ENCODE assay signal across 25 cellular contexts in the genomic region with DNA sequence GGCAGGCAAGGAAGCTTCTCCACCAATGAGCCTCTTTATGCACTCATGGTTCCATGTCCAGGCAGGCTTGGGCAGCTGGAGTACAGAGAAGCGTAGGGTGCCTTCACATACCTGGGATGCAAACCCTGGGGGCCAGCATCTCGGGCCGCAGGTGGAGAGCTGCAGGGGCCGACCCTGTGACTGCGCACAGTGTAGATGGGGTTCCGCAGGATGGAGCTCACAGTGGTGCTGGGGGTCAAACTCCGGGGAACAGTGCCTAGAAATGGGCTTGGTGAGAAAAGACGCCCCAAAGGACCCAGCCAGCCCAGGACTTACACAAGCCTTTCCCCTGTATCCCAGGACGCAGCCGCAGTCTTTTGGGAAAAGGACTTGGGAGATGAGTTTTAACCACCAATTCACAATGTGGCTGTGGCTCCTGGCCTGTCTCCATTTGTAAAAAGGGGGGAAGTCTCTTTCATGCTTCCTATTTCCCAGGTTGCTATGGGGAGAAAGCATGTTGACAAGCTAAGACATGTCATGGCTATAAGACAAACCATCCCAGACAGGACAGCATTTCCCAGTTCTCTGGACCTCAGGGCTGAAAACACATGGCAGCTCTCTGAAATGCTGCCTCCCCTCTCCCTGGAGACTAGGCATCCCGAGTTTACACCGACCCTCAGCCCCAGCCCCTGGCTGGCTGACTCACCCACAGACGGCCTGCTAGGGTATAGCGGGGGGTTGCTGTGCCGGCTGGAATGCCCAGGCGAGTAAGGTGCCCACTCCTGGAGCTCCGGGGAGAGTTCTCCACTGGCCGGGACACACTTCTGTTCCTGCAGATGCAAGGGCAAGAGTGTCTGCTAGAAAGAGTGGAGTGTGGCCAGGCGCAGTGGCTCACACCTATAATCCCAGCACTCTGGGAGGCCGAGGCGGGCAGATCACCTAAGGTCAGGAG.
DNase-seq lines count a peak whose midpoint lies in the region; ATAC-seq, FAIRE-seq and TF ChIP-seq lines count a peak whose summit lies in the region.
"Had no signal": no experiment of that assay in that cellular context is flagged by ENCODE, and none has a peak within 500 bp of the region (broad histone marks: within the 10 kb centered on the region; RNA-seq: fewer than 3 reads in every experiment).

No MANE protein-coding gene starts in this region.

- peaks cover 39% of the 10 kb centered on the region for H3K36me3 Mint-ChIP-seq in chondrocyte (ENCODE audit: low read depth)
- H3K36me3 Mint-ChIP-seq in GM23338 (ENCODE audit: low read depth) = peaks cover 65% of the 10 kb centered on the region
- H3K36me3 Mint-ChIP-seq: CD14-positive monocyte had no signal

- FAIRE-seq in kidney (lab: Jason Lieb, UNC) = no peak
- FAIRE-seq: G401.6, GM12892, HTR-8/SVneo had no signal

- TF ChIP-seq CTCF in chondrocyte (IDR thresholded peaks at IDR 0.05) (no peak), kidney (IDR thresholded peaks at IDR 0.05; ENCODE audit: borderline replicate concordance, extremely low read depth, insufficient read depth) (no peak), GM23338 (conservative IDR thresholded peaks at IDR 0.05; ENCODE audit: low read depth in 2 of 2) (no peak), tibial nerve (IDR thresholded peaks at IDR 0.05) (no peak), uterus (IDR thresholded peaks at IDR 0.05) (no peak)

- TF ChIP-seq POLR2A in tibial nerve (IDR thresholded peaks at IDR 0.05) (no peak), uterus (IDR thresholded peaks at IDR 0.05) (no peak)

- no peaks in the 10 kb centered on the region for H4K20me1 ChIP-seq in GM23338 (replicated peaks; ENCODE audit: insufficient read depth)

- no peak for TF ChIP-seq EP300 in tibial nerve (IDR thresholded peaks at IDR 0.05)

- H3K9ac ChIP-seq in kidney (ENCODE audit: low read length in 2 of 2) = no peak overlapping the region

- no peaks in the 10 kb centered on the region for H3K9me3 ChIP-seq in kidney (ENCODE audit: control insufficient read depth in 1 of 2, low read length in 2 of 2)
- H3K9me3 ChIP-seq in tibial nerve = no peaks in the 10 kb centered on the region
- H3K9me3 ChIP-seq in uterus = no peaks in the 10 kb centered on the region

- H3K79me2 ChIP-seq in GM23338 (replicated peaks; ENCODE audit: insufficient read depth) = no peaks in the 10 kb centered on the region

- H3K9me3 Mint-ChIP-seq in chondrocyte (ENCODE audit: low read depth) = no peaks in the 10 kb centered on the region
- H3K9me3 Mint-ChIP-seq in GM23338 = no peaks in the 10 kb centered on the region; the same call in 2 of the 3 replicates
- H3K9me3 Mint-ChIP-seq: CD14-positive monocyte had no signal

- H3K4me1 ChIP-seq in kidney (ENCODE audit: control insufficient read depth in 1 of 2, insufficient read depth in 1 of 2, low read depth in 1 of 2, low read length in 2 of 2) (no peaks in the 10 kb centered on the region), GM23338 (ENCODE audit: insufficient read depth) (no peaks in the 10 kb centered on the region), tibial nerve (no peaks in the 10 kb centered on the region), uterus (no peaks in the 10 kb centered on the region)

- no peaks in the 10 kb centered on the region for H3F3A ChIP-seq in GM23338 (replicated peaks; ENCODE audit: low read depth)

- H3K4me3 ChIP-seq in kidney (ENCODE audit: low read length in 2 of 2) (no peak overlapping the region), GM23338 (no peak overlapping the region), tibial nerve (no peak overlapping the region), uterus (no peak overlapping the region)

- H3K4me2 ChIP-seq in GM23338 = no peak overlapping the region

- DNase-seq in Right ventricle myocardium inferior (ENCODE audit: missing footprints) = peak; percentile 55
- no peak for DNase-seq in cardiac septum (ENCODE audit: low spot score)
- DNase-seq in chondrocyte (ENCODE audit: low spot score) = peak; percentile 78
- peak; percentile 48 for DNase-seq in kidney
- DNase-seq in GM23338 (ENCODE audit: low spot score) = no peak
- DNase-seq in tibial nerve (ENCODE audit: low spot score in 2 of 2) = no peak
- DNase-seq in uterus = no peak
- DNase-seq: AML-193; GOT3; HCEC 1CT; KG1; NCI-H1092 treated with DMSO at 0.1 percent for 48 hours; NCI-H1436 treated with DMSO at 0.1 percent for 48 hours; NCI-H2029 treated with DMSO at 0.1 percent for 48 hours; NCI-H226; NCI-H510A treated with DMSO at 0.1 percent for 48 hours; NCI-H774; NK-92 treated with Interleukin-12 subunit alpha and Interleukin-12 subunit beta, amount 100 ng/mL, for 24 hours; Right ventricle myocardium superior had no signal

- no peak overlapping the region for H2AFZ ChIP-seq in GM23338

- H3K27ac ChIP-seq in kidney (ENCODE audit: low read depth in 2 of 2, low read length in 2 of 2) (no peak overlapping the region), GM23338 (ENCODE audit: low read depth) (no peak overlapping the region), tibial nerve (no peak overlapping the region), uterus (no peak overlapping the region)

- H3K36me3 ChIP-seq in kidney (ENCODE audit: control insufficient read depth in 1 of 2, insufficient read depth in 2 of 2, low read length in 2 of 2) = peaks cover 31 to 62% of the 10 kb centered on the region in 2 donors
- H3K36me3 ChIP-seq in GM23338 (ENCODE audit: insufficient read depth) = 0 out of 2 replicates have a peak, but pooled peaks cover 5% of the 10 kb centered on the region
- H3K36me3 ChIP-seq in tibial nerve = peaks cover 0 to 98% (median 12%) of the 10 kb centered on the region in 3 donors
- H3K36me3 ChIP-seq in uterus = no peaks in the 10 kb centered on the region

- H3K4me3 Mint-ChIP-seq in chondrocyte (ENCODE audit: unreplicated experiment) (no peak overlapping the region), GM23338 (no peak overlapping the region)
- H3K4me3 Mint-ChIP-seq: CD14-positive monocyte had no signal

- no peaks in the 10 kb centered on the region for H3K4me1 Mint-ChIP-seq in chondrocyte (ENCODE audit: low read depth)
- no peaks in the 10 kb centered on the region; the same call in 2 of the 3 replicates for H3K4me1 Mint-ChIP-seq in GM23338
- H3K4me1 Mint-ChIP-seq: CD14-positive monocyte had no signal

- no peaks in the 10 kb centered on the region for H3K9me2 ChIP-seq in GM23338 (ENCODE audit: insufficient read depth)

- intact Hi-C loops in Right ventricle myocardium inferior (cut with DNase I) = no loop called here
- intact Hi-C loops in cardiac septum (cut with DNase I) = no loop called here
- intact Hi-C loops in kidney (cut with DNase I) = no loop called here
- intact Hi-C loops in uterus (cut with DNase I; ENCODE audit: low total_unique reads) = no loop called here

- no peak overlapping the region for H3K27ac Mint-ChIP-seq in chondrocyte (ENCODE audit: unreplicated experiment)
- H3K27ac Mint-ChIP-seq in GM23338 = no peak overlapping the region

- 92 to 93% methylated on average over 21 of the region's 21 CpGs for WGBS in tibial nerve, 2 donors

- ATAC-seq in Right ventricle myocardium inferior = no peak
- ATAC-seq in HG02981 (IDR thresholded peaks at IDR 0.05; ENCODE audit: unreplicated experiment) = no peak
- ATAC-seq in GM23338 = no peak
- ATAC-seq: Panc1 had no signal

- H3K27me3 ChIP-seq in GM23338 (ENCODE audit: insufficient read depth) (no peaks in the 10 kb centered on the region), tibial nerve (no peaks in the 10 kb centered on the region), uterus (no peaks in the 10 kb centered on the region)

- H3K27me3 Mint-ChIP-seq in chondrocyte (ENCODE audit: low read depth) (no peaks in the 10 kb centered on the region), GM23338 (ENCODE audit: insufficient read depth, low read depth, poor library complexity) (peaks cover 7% of the 10 kb centered on the region)

TF ChIP-seq in GM23338, 12 proteins besides CTCF, POLR2A, EP300 and RAD21 (continues in another document):
- TF ChIP-seq CREB1 (CRISPR knock-in tag; IDR thresholded peaks at IDR 0.05; ENCODE audit: low read depth) (no peak), ZNF114 (CRISPR knock-in tag; IDR thresholded peaks at IDR 0.05) (no peak), STAT1 (IDR thresholded peaks at IDR 0.05; ENCODE audit: unreplicated experiment) (no peak), EZH2phosphoT487 (IDR thresholded peaks at IDR 0.05; ENCODE audit: unreplicated experiment) (no peak), POLR2AphosphoS5 (IDR thresholded peaks at IDR 0.05; ENCODE audit: low read depth) (no peak), ZNF331 (CRISPR knock-in tag; IDR thresholded peaks at IDR 0.05; ENCODE audit: low read depth) (no peak), NANOG (IDR thresholded peaks at IDR 0.05; ENCODE audit: borderline replicate concordance) (no peak), EZH2 (IDR thresholded peaks at IDR 0.05; ENCODE audit: low read depth, unreplicated experiment) (no peak)

Comparison
In these comparisons a context has a peak if more than half of its experiments do, and no peak if none do; other contexts are left out.
1. DNase-seq: peak in Right ventricle myocardium inferior (single experiment), chondrocyte (single experiment) and kidney (single experiment); none in cardiac septum (single experiment), GM23338 (single experiment), tibial nerve (0 of 2) and uterus (0 of 2).